ENCODE assay signal across 2 cellular contexts in the genomic region with DNA sequence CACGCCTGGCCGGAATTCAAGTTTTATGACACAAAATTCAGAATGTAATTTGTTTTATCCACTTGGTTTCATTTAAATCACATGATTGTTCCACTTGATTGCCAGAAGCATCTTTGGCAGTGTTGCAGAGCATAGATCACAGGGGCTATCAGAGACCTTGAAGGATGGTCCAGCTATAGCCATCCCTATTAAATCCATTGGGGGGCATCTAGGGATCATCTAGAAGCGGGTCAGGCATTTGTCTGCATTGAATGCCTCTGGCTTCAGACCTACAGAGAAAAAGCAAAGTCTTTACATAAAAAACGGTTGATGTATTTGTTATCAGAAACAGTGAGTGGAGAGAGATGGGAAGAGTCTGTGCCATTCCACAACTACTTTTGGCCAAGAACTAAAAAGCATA.
TF ChIP-seq lines count a peak whose summit lies in the region.

No MANE protein-coding gene starts in this region.

TF ChIP-seq in GM23338, 12 proteins besides CTCF, POLR2A, EP300 and RAD21 (continues in another document):
- TF ChIP-seq EZH2 (IDR thresholded peaks at IDR 0.05; ENCODE audit: low read depth, unreplicated experiment) (no peak), CREB1 (CRISPR knock-in tag; IDR thresholded peaks at IDR 0.05; ENCODE audit: low read depth) (no peak), NANOG (IDR thresholded peaks at IDR 0.05; ENCODE audit: borderline replicate concordance) (no peak), POLR2AphosphoS5 (IDR thresholded peaks at IDR 0.05; ENCODE audit: low read depth) (no peak), JUNB (IDR thresholded peaks at IDR 0.05; ENCODE audit: unreplicated experiment) (no peak), STAT1 (IDR thresholded peaks at IDR 0.05; ENCODE audit: unreplicated experiment) (no peak), EZH2phosphoT487 (IDR thresholded peaks at IDR 0.05; ENCODE audit: unreplicated experiment) (no peak), ZNF331 (CRISPR knock-in tag; IDR thresholded peaks at IDR 0.05; ENCODE audit: low read depth) (no peak)
- TF ChIP-seq, protein P1, sequence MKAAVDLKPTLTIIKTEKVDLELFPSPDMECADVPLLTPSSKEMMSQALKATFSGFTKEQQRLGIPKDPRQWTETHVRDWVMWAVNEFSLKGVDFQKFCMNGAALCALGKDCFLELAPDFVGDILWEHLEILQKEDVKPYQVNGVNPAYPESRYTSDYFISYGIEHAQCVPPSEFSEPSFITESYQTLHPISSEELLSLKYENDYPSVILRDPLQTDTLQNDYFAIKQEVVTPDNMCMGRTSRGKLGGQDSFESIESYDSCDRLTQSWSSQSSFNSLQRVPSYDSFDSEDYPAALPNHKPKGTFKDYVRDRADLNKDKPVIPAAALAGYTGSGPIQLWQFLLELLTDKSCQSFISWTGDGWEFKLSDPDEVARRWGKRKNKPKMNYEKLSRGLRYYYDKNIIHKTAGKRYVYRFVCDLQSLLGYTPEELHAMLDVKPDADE (IDR thresholded peaks at IDR 0.05) = no peak
- TF ChIP-seq, protein P2, sequence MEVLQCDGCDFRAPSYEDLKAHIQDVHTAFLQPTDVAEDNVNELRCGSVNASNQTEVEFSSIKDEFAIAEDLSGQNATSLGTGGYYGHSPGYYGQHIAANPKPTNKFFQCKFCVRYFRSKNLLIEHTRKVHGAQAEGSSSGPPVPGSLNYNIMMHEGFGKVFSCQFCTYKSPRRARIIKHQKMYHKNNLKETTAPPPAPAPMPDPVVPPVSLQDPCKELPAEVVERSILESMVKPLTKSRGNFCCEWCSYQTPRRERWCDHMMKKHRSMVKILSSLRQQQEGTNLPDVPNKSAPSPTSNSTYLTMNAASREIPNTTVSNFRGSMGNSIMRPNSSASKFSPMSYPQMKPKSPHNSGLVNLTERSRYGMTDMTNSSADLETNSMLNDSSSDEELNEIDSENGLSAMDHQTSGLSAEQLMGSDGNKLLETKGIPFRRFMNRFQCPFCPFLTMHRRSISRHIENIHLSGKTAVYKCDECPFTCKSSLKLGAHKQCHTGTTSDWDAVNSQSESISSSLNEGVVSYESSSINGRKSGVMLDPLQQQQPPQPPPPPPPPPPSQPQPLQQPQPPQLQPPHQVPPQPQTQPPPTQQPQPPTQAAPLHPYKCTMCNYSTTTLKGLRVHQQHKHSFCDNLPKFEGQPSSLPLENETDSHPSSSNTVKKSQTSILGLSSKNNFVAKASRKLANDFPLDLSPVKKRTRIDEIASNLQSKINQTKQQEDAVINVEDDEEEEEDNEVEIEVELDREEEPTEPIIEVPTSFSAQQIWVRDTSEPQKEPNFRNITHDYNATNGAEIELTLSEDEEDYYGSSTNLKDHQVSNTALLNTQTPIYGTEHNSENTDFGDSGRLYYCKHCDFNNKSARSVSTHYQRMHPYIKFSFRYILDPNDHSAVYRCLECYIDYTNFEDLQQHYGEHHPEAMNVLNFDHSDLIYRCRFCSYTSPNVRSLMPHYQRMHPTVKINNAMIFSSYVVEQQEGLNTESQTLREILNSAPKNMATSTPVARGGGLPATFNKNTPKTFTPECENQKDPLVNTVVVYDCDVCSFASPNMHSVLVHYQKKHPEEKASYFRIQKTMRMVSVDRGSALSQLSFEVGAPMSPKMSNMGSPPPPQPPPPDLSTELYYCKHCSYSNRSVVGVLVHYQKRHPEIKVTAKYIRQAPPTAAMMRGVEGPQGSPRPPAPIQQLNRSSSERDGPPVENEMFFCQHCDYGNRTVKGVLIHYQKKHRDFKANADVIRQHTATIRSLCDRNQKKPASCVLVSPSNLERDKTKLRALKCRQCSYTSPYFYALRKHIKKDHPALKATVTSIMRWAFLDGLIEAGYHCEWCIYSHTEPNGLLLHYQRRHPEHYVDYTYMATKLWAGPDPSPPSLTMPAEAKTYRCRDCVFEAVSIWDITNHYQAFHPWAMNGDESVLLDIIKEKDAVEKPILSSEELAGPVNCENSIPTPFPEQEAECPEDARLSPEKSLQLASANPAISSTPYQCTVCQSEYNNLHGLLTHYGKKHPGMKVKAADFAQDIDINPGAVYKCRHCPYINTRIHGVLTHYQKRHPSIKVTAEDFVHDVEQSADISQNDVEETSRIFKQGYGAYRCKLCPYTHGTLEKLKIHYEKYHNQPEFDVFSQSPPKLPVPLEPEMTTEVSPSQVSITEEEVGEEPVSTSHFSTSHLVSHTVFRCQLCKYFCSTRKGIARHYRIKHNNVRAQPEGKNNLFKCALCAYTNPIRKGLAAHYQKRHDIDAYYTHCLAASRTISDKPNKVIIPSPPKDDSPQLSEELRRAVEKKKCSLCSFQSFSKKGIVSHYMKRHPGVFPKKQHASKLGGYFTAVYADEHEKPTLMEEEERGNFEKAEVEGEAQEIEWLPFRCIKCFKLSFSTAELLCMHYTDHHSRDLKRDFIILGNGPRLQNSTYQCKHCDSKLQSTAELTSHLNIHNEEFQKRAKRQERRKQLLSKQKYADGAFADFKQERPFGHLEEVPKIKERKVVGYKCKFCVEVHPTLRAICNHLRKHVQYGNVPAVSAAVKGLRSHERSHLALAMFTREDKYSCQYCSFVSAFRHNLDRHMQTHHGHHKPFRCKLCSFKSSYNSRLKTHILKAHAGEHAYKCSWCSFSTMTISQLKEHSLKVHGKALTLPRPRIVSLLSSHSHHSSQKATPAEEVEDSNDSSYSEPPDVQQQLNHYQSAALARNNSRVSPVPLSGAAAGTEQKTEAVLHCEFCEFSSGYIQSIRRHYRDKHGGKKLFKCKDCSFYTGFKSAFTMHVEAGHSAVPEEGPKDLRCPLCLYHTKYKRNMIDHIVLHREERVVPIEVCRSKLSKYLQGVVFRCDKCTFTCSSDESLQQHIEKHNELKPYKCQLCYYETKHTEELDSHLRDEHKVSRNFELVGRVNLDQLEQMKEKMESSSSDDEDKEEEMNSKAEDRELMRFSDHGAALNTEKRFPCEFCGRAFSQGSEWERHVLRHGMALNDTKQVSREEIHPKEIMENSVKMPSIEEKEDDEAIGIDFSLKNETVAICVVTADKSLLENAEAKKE (CRISPR knock-in tag; IDR thresholded peaks at IDR 0.05) = no peak

TF ChIP-seq in H1, 55 proteins besides CTCF, POLR2A, EP300 and RAD21:
- TF ChIP-seq NANOG (IDR thresholded peaks at IDR 0.05; ENCODE audit: insufficient read depth, low read depth, low read length, poor library complexity, severe bottlenecking) (no peak), SP4 (IDR thresholded peaks at IDR 0.05; ENCODE audit: low read length) (no peak), GTF2F1 (IDR thresholded peaks at IDR 0.05; ENCODE audit: borderline replicate concordance, low read depth, low read length) (no peak), CTBP2 (IDR thresholded peaks at IDR 0.05; ENCODE audit: borderline replicate concordance, insufficient read depth, insufficient read length, low read length) (no peak), CEBPB (IDR thresholded peaks at IDR 0.05; ENCODE audit: low read depth, low read length) (no peak), CBX5 (IDR thresholded peaks at IDR 0.05; ENCODE audit: low read depth, low read length) (no peak), ASH2L (IDR thresholded peaks at IDR 0.05; ENCODE audit: low read length) (no peak), BACH1 (IDR thresholded peaks at IDR 0.05; ENCODE audit: low read length) (no peak), SP2 (IDR thresholded peaks at IDR 0.05; ENCODE audit: low read length) (no peak), TEAD4 (IDR thresholded peaks at IDR 0.05; ENCODE audit: low read depth, low read length) (no peak), BCL11A (IDR thresholded peaks at IDR 0.05; ENCODE audit: low read depth in 2 of 2, low read length in 2 of 2) (no peak), SP1 (IDR thresholded peaks at IDR 0.05; ENCODE audit: low read depth, low read length) (no peak), RXRA (IDR thresholded peaks at IDR 0.05; ENCODE audit: insufficient read depth, low read depth, low read length) (no peak), SRF (IDR thresholded peaks at IDR 0.05; ENCODE audit: low read depth, low read length) (no peak), RFX5 (IDR thresholded peaks at IDR 0.05; ENCODE audit: borderline replicate concordance, low read depth, low read length) (no peak), RBBP5 (IDR thresholded peaks at IDR 0.05; ENCODE audit: borderline replicate concordance, low read depth, low read length) (no peak), POU5F1 (IDR thresholded peaks at IDR 0.05; ENCODE audit: low read depth, low read length) (no peak), CHD2 (IDR thresholded peaks at IDR 0.05; ENCODE audit: low read length) (no peak), SAP30 (IDR thresholded peaks at IDR 0.05; ENCODE audit: insufficient read depth, insufficient replicate concordance, low read length) (no peak)
- TF ChIP-seq, protein P3, sequence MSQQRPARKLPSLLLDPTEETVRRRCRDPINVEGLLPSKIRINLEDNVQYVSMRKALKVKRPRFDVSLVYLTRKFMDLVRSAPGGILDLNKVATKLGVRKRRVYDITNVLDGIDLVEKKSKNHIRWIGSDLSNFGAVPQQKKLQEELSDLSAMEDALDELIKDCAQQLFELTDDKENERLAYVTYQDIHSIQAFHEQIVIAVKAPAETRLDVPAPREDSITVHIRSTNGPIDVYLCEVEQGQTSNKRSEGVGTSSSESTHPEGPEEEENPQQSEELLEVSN (IDR thresholded peaks at IDR 0.05) = no peak
